Comparison of ENCODE assay signal across 1 cellular context in the genomic region with DNA sequence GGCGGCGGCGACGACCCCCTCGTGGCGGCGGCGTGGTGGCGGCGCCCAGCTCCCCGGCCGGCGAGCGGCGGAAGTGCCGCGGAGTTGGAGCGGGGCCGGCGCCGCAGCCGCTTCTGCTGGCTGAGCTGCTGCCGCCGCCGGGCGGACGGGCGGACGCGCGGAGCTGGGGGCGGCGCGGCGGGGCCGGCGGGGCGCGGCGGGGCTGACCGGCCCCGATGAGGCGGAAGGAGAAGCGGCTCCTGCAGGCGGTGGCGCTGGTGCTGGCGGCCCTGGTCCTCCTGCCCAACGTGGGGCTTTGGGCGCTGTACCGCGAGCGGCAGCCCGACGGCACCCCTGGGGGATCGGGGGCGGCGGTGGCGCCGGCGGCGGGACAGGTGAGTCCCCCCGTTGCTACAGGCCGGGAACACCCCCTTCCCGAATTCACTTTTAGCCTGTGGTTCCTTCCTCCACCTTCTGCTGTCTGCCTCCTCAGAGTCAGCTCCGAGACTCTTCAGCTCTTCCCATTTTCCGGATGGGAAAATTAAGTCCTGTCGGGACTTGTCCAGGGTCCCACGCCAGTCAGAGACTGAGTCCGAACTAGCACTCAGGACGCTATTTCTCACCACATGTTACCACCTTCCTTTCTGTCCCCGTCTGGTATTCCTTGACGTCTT.
TF ChIP-seq lines count a peak whose summit lies in the region.

A gene with protein sequence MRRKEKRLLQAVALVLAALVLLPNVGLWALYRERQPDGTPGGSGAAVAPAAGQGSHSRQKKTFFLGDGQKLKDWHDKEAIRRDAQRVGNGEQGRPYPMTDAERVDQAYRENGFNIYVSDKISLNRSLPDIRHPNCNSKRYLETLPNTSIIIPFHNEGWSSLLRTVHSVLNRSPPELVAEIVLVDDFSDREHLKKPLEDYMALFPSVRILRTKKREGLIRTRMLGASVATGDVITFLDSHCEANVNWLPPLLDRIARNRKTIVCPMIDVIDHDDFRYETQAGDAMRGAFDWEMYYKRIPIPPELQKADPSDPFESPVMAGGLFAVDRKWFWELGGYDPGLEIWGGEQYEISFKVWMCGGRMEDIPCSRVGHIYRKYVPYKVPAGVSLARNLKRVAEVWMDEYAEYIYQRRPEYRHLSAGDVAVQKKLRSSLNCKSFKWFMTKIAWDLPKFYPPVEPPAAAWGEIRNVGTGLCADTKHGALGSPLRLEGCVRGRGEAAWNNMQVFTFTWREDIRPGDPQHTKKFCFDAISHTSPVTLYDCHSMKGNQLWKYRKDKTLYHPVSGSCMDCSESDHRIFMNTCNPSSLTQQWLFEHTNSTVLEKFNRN (plus strand): TSS at position 82 of the 653 bp plus-strand sequence. CDS start 134 bp downstream, at position 216.

TF ChIP-seq in SK-N-SH, 30 proteins besides CTCF, POLR2A, EP300 and RAD21 (continued from another document):
- TF ChIP-seq, protein P1, sequence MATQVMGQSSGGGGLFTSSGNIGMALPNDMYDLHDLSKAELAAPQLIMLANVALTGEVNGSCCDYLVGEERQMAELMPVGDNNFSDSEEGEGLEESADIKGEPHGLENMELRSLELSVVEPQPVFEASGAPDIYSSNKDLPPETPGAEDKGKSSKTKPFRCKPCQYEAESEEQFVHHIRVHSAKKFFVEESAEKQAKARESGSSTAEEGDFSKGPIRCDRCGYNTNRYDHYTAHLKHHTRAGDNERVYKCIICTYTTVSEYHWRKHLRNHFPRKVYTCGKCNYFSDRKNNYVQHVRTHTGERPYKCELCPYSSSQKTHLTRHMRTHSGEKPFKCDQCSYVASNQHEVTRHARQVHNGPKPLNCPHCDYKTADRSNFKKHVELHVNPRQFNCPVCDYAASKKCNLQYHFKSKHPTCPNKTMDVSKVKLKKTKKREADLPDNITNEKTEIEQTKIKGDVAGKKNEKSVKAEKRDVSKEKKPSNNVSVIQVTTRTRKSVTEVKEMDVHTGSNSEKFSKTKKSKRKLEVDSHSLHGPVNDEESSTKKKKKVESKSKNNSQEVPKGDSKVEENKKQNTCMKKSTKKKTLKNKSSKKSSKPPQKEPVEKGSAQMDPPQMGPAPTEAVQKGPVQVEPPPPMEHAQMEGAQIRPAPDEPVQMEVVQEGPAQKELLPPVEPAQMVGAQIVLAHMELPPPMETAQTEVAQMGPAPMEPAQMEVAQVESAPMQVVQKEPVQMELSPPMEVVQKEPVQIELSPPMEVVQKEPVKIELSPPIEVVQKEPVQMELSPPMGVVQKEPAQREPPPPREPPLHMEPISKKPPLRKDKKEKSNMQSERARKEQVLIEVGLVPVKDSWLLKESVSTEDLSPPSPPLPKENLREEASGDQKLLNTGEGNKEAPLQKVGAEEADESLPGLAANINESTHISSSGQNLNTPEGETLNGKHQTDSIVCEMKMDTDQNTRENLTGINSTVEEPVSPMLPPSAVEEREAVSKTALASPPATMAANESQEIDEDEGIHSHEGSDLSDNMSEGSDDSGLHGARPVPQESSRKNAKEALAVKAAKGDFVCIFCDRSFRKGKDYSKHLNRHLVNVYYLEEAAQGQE (IDR thresholded peaks at IDR 0.05; ENCODE audit: low read depth, low read length): peak; percentile 60
- TF ChIP-seq, protein P2, sequence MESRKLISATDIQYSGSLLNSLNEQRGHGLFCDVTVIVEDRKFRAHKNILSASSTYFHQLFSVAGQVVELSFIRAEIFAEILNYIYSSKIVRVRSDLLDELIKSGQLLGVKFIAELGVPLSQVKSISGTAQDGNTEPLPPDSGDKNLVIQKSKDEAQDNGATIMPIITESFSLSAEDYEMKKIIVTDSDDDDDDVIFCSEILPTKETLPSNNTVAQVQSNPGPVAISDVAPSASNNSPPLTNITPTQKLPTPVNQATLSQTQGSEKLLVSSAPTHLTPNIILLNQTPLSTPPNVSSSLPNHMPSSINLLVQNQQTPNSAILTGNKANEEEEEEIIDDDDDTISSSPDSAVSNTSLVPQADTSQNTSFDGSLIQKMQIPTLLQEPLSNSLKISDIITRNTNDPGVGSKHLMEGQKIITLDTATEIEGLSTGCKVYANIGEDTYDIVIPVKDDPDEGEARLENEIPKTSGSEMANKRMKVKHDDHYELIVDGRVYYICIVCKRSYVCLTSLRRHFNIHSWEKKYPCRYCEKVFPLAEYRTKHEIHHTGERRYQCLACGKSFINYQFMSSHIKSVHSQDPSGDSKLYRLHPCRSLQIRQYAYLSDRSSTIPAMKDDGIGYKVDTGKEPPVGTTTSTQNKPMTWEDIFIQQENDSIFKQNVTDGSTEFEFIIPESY (IDR thresholded peaks at IDR 0.05; ENCODE audit: borderline replicate concordance, low read depth): no peak
- TF ChIP-seq CHD2 (IDR thresholded peaks at IDR 0.05; ENCODE audit: low read length, partially characterized antibody): no peak
- TF ChIP-seq, protein P3, sequence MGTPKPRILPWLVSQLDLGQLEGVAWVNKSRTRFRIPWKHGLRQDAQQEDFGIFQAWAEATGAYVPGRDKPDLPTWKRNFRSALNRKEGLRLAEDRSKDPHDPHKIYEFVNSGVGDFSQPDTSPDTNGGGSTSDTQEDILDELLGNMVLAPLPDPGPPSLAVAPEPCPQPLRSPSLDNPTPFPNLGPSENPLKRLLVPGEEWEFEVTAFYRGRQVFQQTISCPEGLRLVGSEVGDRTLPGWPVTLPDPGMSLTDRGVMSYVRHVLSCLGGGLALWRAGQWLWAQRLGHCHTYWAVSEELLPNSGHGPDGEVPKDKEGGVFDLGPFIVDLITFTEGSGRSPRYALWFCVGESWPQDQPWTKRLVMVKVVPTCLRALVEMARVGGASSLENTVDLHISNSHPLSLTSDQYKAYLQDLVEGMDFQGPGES (IDR thresholded peaks at IDR 0.05; ENCODE audit: low read depth, low read length): no peak
- TF ChIP-seq TAF1 (IDR thresholded peaks at IDR 0.05; ENCODE audit: borderline replicate concordance, low read depth, low read length): peak; percentile 93
- TF ChIP-seq, protein P4, sequence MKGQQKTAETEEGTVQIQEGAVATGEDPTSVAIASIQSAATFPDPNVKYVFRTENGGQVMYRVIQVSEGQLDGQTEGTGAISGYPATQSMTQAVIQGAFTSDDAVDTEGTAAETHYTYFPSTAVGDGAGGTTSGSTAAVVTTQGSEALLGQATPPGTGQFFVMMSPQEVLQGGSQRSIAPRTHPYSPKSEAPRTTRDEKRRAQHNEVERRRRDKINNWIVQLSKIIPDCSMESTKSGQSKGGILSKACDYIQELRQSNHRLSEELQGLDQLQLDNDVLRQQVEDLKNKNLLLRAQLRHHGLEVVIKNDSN (IDR thresholded peaks at IDR 0.05; ENCODE audit: borderline replicate concordance, low read depth): no peak
- no peak for TF ChIP-seq TCF12 (IDR thresholded peaks at IDR 0.05)
- TF ChIP-seq, protein P5, sequence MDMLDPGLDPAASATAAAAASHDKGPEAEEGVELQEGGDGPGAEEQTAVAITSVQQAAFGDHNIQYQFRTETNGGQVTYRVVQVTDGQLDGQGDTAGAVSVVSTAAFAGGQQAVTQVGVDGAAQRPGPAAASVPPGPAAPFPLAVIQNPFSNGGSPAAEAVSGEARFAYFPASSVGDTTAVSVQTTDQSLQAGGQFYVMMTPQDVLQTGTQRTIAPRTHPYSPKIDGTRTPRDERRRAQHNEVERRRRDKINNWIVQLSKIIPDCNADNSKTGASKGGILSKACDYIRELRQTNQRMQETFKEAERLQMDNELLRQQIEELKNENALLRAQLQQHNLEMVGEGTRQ (IDR thresholded peaks at IDR 0.05; ENCODE audit: borderline replicate concordance, low read depth, low read length): no peak
- no peak for TF ChIP-seq NRF1 (IDR thresholded peaks at IDR 0.05; ENCODE audit: low read depth, low read length)
- TF ChIP-seq RXRA (IDR thresholded peaks at IDR 0.05; ENCODE audit: borderline replicate concordance, low read depth): no peak
- TF ChIP-seq GATA2 (CRISPR knock-in tag; IDR thresholded peaks at IDR 0.05): no peak
- TF ChIP-seq, protein P6, sequence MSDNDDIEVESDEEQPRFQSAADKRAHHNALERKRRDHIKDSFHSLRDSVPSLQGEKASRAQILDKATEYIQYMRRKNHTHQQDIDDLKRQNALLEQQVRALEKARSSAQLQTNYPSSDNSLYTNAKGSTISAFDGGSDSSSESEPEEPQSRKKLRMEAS (IDR thresholded peaks at IDR 0.05; ENCODE audit: low read depth): no peak
- no peak for TF ChIP-seq MEF2A (IDR thresholded peaks at IDR 0.05; ENCODE audit: borderline replicate concordance, low read depth)
- TF ChIP-seq SIN3A (IDR thresholded peaks at IDR 0.05; ENCODE audit: borderline replicate concordance, low read depth, low read length): no peak
- TF ChIP-seq FOSL2 (IDR thresholded peaks at IDR 0.05; ENCODE audit: borderline replicate concordance, low read depth): no peak; the same call in 1 of the 2 replicates
- no peak for TF ChIP-seq YY1 (IDR thresholded peaks at IDR 0.05; ENCODE audit: low read depth)
- TF ChIP-seq GABPA (IDR thresholded peaks at IDR 0.05; ENCODE audit: low read depth): no peak
- TF ChIP-seq, protein P7, sequence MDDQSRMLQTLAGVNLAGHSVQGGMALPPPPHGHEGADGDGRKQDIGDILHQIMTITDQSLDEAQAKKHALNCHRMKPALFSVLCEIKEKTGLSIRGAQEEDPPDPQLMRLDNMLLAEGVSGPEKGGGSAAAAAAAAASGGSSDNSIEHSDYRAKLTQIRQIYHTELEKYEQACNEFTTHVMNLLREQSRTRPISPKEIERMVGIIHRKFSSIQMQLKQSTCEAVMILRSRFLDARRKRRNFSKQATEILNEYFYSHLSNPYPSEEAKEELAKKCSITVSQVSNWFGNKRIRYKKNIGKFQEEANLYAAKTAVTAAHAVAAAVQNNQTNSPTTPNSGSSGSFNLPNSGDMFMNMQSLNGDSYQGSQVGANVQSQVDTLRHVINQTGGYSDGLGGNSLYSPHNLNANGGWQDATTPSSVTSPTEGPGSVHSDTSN (IDR thresholded peaks at IDR 0.05): no peak
TF ChIP-seq in SK-N-SH: peak in this region for 4.
